In genomic region chr12:26499979-26500640, GRCh38 we compare ENCODE assay signal across 1 cellular context.
TF ChIP-seq lines count a peak whose summit lies in the region.

No MANE protein-coding gene starts in this region.

TF ChIP-seq in SK-N-SH treated with all-trans-retinoic acid at 6 μM for 48 hours, 23 proteins besides CTCF, POLR2A, EP300 and RAD21 (continued from another document):
- no peak for TF ChIP-seq BACH2 (CRISPR knock-in tag; IDR thresholded peaks at IDR 0.05; ENCODE audit: borderline replicate concordance)
